30 cellular contexts compared by ENCODE assay signal in genomic region chr3:50687916-50688315, GRCh38.
"Had no signal": no experiment of that assay in that cellular context is flagged by ENCODE, and none has a peak within 500 bp of the region (broad histone marks: within the 10 kb centered on the region; RNA-seq: fewer than 3 reads in every experiment).

No MANE protein-coding gene starts in this region.

- H3K9me3 ChIP-seq: adrenal gland, sigmoid colon, thyroid gland, upper lobe of right lung had no signal

- H3K36me3 ChIP-seq: adrenal gland, brain microvascular endothelial cell, neural progenitor cell, sigmoid colon, thyroid gland, upper lobe of right lung had no signal

- DNase-seq: activated CD4-positive, alpha-beta memory T cell treated with anti-CD3 and anti-CD28 coated beads for 36 hours; activated CD4-positive, alpha-beta T cell treated with anti-CD3 and anti-CD28 coated beads, Interleukin-2, amount 10 ng/mL, durations not matched to agents 24 days and 14 days; activated CD4-positive, CD25-positive, alpha-beta regulatory T cell treated with anti-CD3 and anti-CD28 coated beads, Interleukin-2, amount 50 U/mL, for 72 hours; activated CD8-positive, alpha-beta memory T cell treated with anti-CD3 and anti-CD28 coated beads, Interleukin-2, amount 50 U/mL, for 4 hours; activated effector memory CD4-positive, alpha-beta T cell treated with anti-CD3 and anti-CD28 coated beads, Interleukin-2, amount 50 U/mL, for 16 hours; activated naive CD4-positive, alpha-beta T cell treated with anti-CD3 and anti-CD28 coated beads for 36 hours; activated naive CD8-positive, alpha-beta T cell treated with anti-CD3 and anti-CD28 coated beads for 36 hours; activated T-cell treated with anti-CD3 and anti-CD28 coated beads, Interleukin-2, amount 50 U/mL, for 1 hour; aorta; brain microvascular endothelial cell; effector CD4-positive, alpha-beta T cell; glutamatergic neuron; hippocampal formation; left cardiac atrium; midbrain; natural killer cell; sigmoid colon; stimulated activated CD4-positive, alpha-beta T cell treated with anti-CD3 and anti-CD28 coated beads, Interleukin-1b, Interleukin-23, amount 100 ng/mL, for 48 hours; stimulated activated CD4-positive, alpha-beta T cell treated with anti-CD3 and anti-CD28 coated beads, Interleukin-4, amount 100 ng/mL, for 4 hours; stimulated activated CD8-positive, alpha-beta memory T cell treated with anti-CD3 and anti-CD28 coated beads, Interleukin-4, amount 100 ng/mL, for 48 hours; stimulated activated naive CD8-positive, alpha-beta T cell treated with anti-CD3 and anti-CD28 coated beads, Interleukin-15, amount 100 ng/mL, for 72 hours; T-helper 17 cell; T1000; thyroid gland; upper lobe of right lung had no signal

- H3K4me1 ChIP-seq: adrenal gland, sigmoid colon, upper lobe of right lung had no signal

- H3K4me2 ChIP-seq: neural progenitor cell, smooth muscle cell had no signal

- H3K4me3 ChIP-seq: adrenal gland, neural progenitor cell, sigmoid colon, smooth muscle cell, thyroid gland, upper lobe of right lung had no signal

- H3K9ac ChIP-seq: neural progenitor cell had no signal

- H3K27ac ChIP-seq: adrenal gland, brain microvascular endothelial cell, epithelial cell of prostate, neural progenitor cell, sigmoid colon, thyroid gland, upper lobe of right lung had no signal

- H3K27me3 ChIP-seq: adrenal gland, brain microvascular endothelial cell, neural progenitor cell, sigmoid colon, thyroid gland, upper lobe of right lung had no signal

- H2AFZ ChIP-seq: neural progenitor cell had no signal

- ATAC-seq: natural killer cell; stimulated activated memory B cell treated with anti-CD40 and anti-IgM and Interleukin-4, amounts not matched to agents 10 μg/mL and 1 μg/mL and 100 μg/mL, for 72 hours; stimulated activated naive CD8-positive, alpha-beta T cell treated with anti-CD3 and anti-CD28 coated beads, Interleukin-15, amount 100 ng/mL, for 72 hours; T-helper 17 cell; upper lobe of right lung had no signal
